18 cellular contexts compared by ENCODE assay signal in the genomic region with DNA sequence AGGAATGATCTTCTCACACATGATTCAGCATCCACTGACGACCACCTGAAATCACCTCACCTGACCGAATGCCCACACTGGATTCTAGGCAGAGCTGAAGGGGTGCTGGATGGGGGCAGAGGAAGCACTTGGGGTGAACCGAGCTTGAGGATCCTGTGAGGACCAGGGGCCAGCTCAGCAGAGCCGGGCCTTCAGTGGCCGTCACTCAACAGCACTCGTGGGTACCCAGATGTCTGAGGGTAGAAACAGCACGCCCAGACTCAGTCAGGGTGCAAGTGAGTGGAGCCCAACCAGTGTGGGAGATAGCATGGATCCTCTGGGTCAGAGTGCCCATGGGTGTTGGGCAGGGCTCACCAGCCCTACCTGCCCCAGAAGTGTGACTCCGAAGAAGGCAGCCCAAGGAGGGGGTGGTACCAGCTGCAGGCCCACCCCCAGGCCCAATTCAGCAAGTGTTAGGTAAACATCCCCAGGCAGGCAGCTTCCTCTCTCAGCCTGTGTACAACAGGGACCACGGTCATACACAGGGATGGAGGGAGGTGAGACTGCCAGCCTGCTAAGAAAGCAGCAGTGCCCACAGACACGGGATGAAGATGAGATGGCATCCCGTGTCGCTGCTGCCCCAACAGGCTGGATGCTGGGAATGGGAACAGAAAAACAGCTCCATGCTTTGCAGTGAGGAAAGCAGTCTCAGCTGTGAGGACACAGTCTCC. TPM values are rescaled to one million over a fixed set of nuclear protein-coding genes. Genes with fewer than 3 reads are reported as not detected.
DNase-seq lines count a peak whose midpoint lies in the region; ATAC-seq and TF ChIP-seq lines count a peak whose summit lies in the region.
"Had no signal": no experiment of that assay in that cellular context is flagged by ENCODE, and none has a peak within 500 bp of the region (broad histone marks: within the 10 kb centered on the region; RNA-seq: fewer than 3 reads in every experiment).

No MANE protein-coding gene starts in this region.

- H3K27ac ChIP-seq in coronary artery (no peak overlapping the region), mesenchymal stem cell (ENCODE audit: low read length, poor library complexity, severe bottlenecking) (no peak overlapping the region)
- H3K27ac ChIP-seq: BLaER1 had no signal

- H3K79me1 ChIP-seq in mesenchymal stem cell (replicated peaks; ENCODE audit: low read length, poor library complexity, severe bottlenecking) = no peaks in the 10 kb centered on the region

- peak overlapping the region in 1 of 2 experiments; percentile 37 for H3K4ac ChIP-seq in mesenchymal stem cell (ENCODE audit: low read depth in 1 of 2, low read length in 2 of 2)

- no peak overlapping the region for H2BK5ac ChIP-seq in mesenchymal stem cell (ENCODE audit: low read depth, low read length, poor library complexity, severe bottlenecking)

- H2BK12ac ChIP-seq in mesenchymal stem cell (ENCODE audit: low read length in 2 of 2) = no peak overlapping the region

- H3K36me3 Mint-ChIP-seq in osteocyte (ENCODE audit: unreplicated experiment) = no peaks in the 10 kb centered on the region
- H3K36me3 Mint-ChIP-seq in activated T-cell treated with anti-CD3 and anti-CD28 coated beads, Interleukin-2, amount 50 U/mL, for 4 hours (ENCODE audit: insufficient read depth) = no peaks in the 10 kb centered on the region
- H3K36me3 Mint-ChIP-seq: CD4-positive, alpha-beta memory T cell had no signal

- H3K18ac ChIP-seq in mesenchymal stem cell (ENCODE audit: low read depth in 1 of 2, low read length in 2 of 2) = no peak overlapping the region

- H3K23ac ChIP-seq in mesenchymal stem cell (ENCODE audit: low read length in 2 of 2) = no peak overlapping the region

- WGBS in mesenchymal stem cell = 89% methylated on average over 12 of the region's 12 CpGs

- H4K8ac ChIP-seq in mesenchymal stem cell (ENCODE audit: low read length) = no peak overlapping the region

- peak; percentile 30 for DNase-seq in activated CD8-positive, alpha-beta memory T cell treated with anti-CD3 and anti-CD28 coated beads for 24 hours
- no peak for DNase-seq in activated CD8-positive, alpha-beta memory T cell treated with anti-CD3 and anti-CD28 coated beads, Interleukin-2, amount 50 U/mL, for 4 hours
- DNase-seq in coronary artery (ENCODE audit: low spot score) = peak; percentile 61
- peak; percentile 51 for DNase-seq in osteocyte (ENCODE audit: extremely low spot score, unreplicated experiment)
- no peak for DNase-seq in activated T-cell treated with anti-CD3 and anti-CD28 coated beads, Interleukin-2, amount 50 U/mL, for 4 hours
- DNase-seq in mesenchymal stem cell = no peak
- DNase-seq in left colon = no peak
- DNase-seq: 8988T; CD4-positive, alpha-beta memory T cell; DMS153; DMS79; GF-D8; HCEC 1CT; HFFc6 had no signal

- H2BK15ac ChIP-seq in mesenchymal stem cell (ENCODE audit: low read depth, poor library complexity, severe bottlenecking) = no peak overlapping the region

- no peaks in the 10 kb centered on the region for H3K4me1 Mint-ChIP-seq in osteocyte (ENCODE audit: unreplicated experiment)
- peaks cover 3% of the 10 kb centered on the region for H3K4me1 Mint-ChIP-seq in activated T-cell treated with anti-CD3 and anti-CD28 coated beads, Interleukin-2, amount 50 U/mL, for 4 hours (ENCODE audit: low read depth)

- H3K4me3 ChIP-seq in coronary artery = no peak overlapping the region
- no peak overlapping the region for H3K4me3 ChIP-seq in mesenchymal stem cell (ENCODE audit: insufficient read depth in 1 of 2, low read depth in 1 of 2, low read length in 2 of 2)
- H3K4me3 ChIP-seq: BLaER1, GM23338 had no signal

- H2BK120ac ChIP-seq in mesenchymal stem cell (ENCODE audit: low read depth, low read length) = no peak overlapping the region

- H3K9ac ChIP-seq in mesenchymal stem cell (ENCODE audit: low read length) = no peak overlapping the region
- H3K9ac ChIP-seq: BLaER1 had no signal

- H3K9me3 Mint-ChIP-seq in osteocyte (ENCODE audit: unreplicated experiment) = no peaks in the 10 kb centered on the region
- H3K9me3 Mint-ChIP-seq in activated T-cell treated with anti-CD3 and anti-CD28 coated beads, Interleukin-2, amount 50 U/mL, for 4 hours = no peaks in the 10 kb centered on the region
- H3K9me3 Mint-ChIP-seq: HFFc6 had no signal

- H3K4me3 Mint-ChIP-seq in osteocyte (ENCODE audit: unreplicated experiment) = no peak overlapping the region
- no peak overlapping the region for H3K4me3 Mint-ChIP-seq in activated T-cell treated with anti-CD3 and anti-CD28 coated beads, Interleukin-2, amount 50 U/mL, for 4 hours
- H3K4me3 Mint-ChIP-seq: CD4-positive, alpha-beta memory T cell; GM23338; HFFc6 had no signal

- peaks cover 51% of the 10 kb centered on the region for H3K27me3 Mint-ChIP-seq in osteocyte (ENCODE audit: unreplicated experiment)
- peaks cover 57% of the 10 kb centered on the region for H3K27me3 Mint-ChIP-seq in activated T-cell treated with anti-CD3 and anti-CD28 coated beads, Interleukin-2, amount 50 U/mL, for 4 hours (ENCODE audit: low read depth)

- intact Hi-C loops in left colon (cut with DNase I, micrococcal nuclease) = no loop called here

- H3K27me3 ChIP-seq in mesenchymal stem cell (ENCODE audit: control insufficient read depth in 1 of 2, insufficient read depth in 1 of 2, low read length in 2 of 2) = peaks cover 41 to 99% of the 10 kb centered on the region in 2 experiments

- no peak overlapping the region for H2AK5ac ChIP-seq in mesenchymal stem cell (ENCODE audit: low read length, severe bottlenecking)

- no peak overlapping the region for H3K14ac ChIP-seq in mesenchymal stem cell (ENCODE audit: low read length in 2 of 2)

- no peak overlapping the region for H3K4me2 ChIP-seq in mesenchymal stem cell (ENCODE audit: low read length, poor library complexity, severe bottlenecking)
- H3K4me2 ChIP-seq: BLaER1, GM23338 had no signal

- no peaks in the 10 kb centered on the region for H3K9me3 ChIP-seq in mesenchymal stem cell (ENCODE audit: control insufficient read depth, low read length)

- H4K91ac ChIP-seq in mesenchymal stem cell (ENCODE audit: low read length) = no peak overlapping the region

- no peak overlapping the region for H3K27ac Mint-ChIP-seq in osteocyte (ENCODE audit: unreplicated experiment)
- H3K27ac Mint-ChIP-seq: CD14-positive monocyte; CD4-positive, alpha-beta memory T cell; GM23338; HFFc6 had no signal

- TF ChIP-seq CTCF in coronary artery (IDR thresholded peaks at IDR 0.05) = no peak
- no peak for TF ChIP-seq CTCF in osteocyte (IDR thresholded peaks at IDR 0.05)

- no peak for ATAC-seq in activated T-cell treated with anti-CD3 and anti-CD28 coated beads, Interleukin-2, amount 50 U/mL, for 4 hours
- ATAC-seq in left colon = no peak
- ATAC-seq: GM23338 had no signal

- H3K4me1 ChIP-seq in mesenchymal stem cell (ENCODE audit: control insufficient read depth, insufficient read depth, low read depth, low read length) = no peaks in the 10 kb centered on the region
- H3K4me1 ChIP-seq: BLaER1 had no signal

- no peaks in the 10 kb centered on the region for H3K36me3 ChIP-seq in mesenchymal stem cell (ENCODE audit: control insufficient read depth in 1 of 2, insufficient read depth in 2 of 2, low read depth in 1 of 2, low read length in 2 of 2)
- H3K36me3 ChIP-seq: BLaER1 had no signal

- H2AFZ ChIP-seq in mesenchymal stem cell (ENCODE audit: low read depth, low read length) = no peak overlapping the region
- H2AFZ ChIP-seq: GM23338 had no signal

RNA-seq across cellular contexts. Expression of gene GJA3, which starts 16.6 kb away (rescaled TPM):
- total RNA-seq in osteocyte (not detected in 2 replicates), left colon (not detected)
- total RNA-seq in activated T-cell treated with anti-CD3 and anti-CD28 coated beads, Interleukin-2, amount 50 U/mL, for 4 hours = under 1 TPM; 0.08 to 0.53 (median 0.35) TPM
- polyA plus RNA-seq in mesenchymal stem cell (2013, experiment 1 of 2) = 0.03 TPM
- polyA plus RNA-seq in mesenchymal stem cell (2013, experiment 2 of 2) = 0.03 TPM
- polyA plus RNA-seq: CD14-positive monocyte; CD4-positive, alpha-beta memory T cell had no signal

RNA-seq across cellular contexts. Expression of gene GJB2, which starts 48.4 kb away (rescaled TPM):
- total RNA-seq in osteocyte (0.27 TPM in 1 of 2 replicates, not detected in the other), left colon (10 to 100 TPM; 39.0 to 45.0 TPM)
- total RNA-seq in activated T-cell treated with anti-CD3 and anti-CD28 coated beads, Interleukin-2, amount 50 U/mL, for 4 hours = 1 to 10 TPM; 2.4 to 4.8 (median 4.4) TPM
- 0.01 TPM for polyA plus RNA-seq in mesenchymal stem cell (2013, experiment 1 of 2)
- 0.01 TPM for polyA plus RNA-seq in mesenchymal stem cell (2013, experiment 2 of 2)
- total RNA-seq: A673; CD4-positive, alpha-beta memory T cell; GM23338; HFFc6 had no signal
- polyA plus RNA-seq: CD14-positive monocyte; CD4-positive, alpha-beta memory T cell; GM23338 had no signal

Comparison
In these comparisons a context has a peak if more than half of its experiments do, and no peak if none do; other contexts are left out.
1. DNase-seq: peak in activated CD8-positive, alpha-beta memory T cell treated with anti-CD3 and anti-CD28 coated beads for 24 hours (single experiment), coronary artery (single experiment) and osteocyte (single experiment); none in activated CD8-positive, alpha-beta memory T cell treated with anti-CD3 and anti-CD28 coated beads, Interleukin-2, amount 50 U/mL, for 4 hours (single experiment), activated T-cell treated with anti-CD3 and anti-CD28 coated beads, Interleukin-2, amount 50 U/mL, for 4 hours (single experiment), mesenchymal stem cell (single experiment) and left colon (0 of 2).
2. RNA of gene GJB2, which starts 48.4 kb away (total RNA-seq): 39.0 to 45.0 TPM in left colon; 2.4 to 4.8 TPM in activated T-cell treated with anti-CD3 and anti-CD28 coated beads, Interleukin-2, amount 50 U/mL, for 4 hours and 0.27 TPM in osteocyte; every median in the first group is over 4 times any median in the second.